Comparison of ENCODE assay signal across 28 cellular contexts in the genomic region with DNA sequence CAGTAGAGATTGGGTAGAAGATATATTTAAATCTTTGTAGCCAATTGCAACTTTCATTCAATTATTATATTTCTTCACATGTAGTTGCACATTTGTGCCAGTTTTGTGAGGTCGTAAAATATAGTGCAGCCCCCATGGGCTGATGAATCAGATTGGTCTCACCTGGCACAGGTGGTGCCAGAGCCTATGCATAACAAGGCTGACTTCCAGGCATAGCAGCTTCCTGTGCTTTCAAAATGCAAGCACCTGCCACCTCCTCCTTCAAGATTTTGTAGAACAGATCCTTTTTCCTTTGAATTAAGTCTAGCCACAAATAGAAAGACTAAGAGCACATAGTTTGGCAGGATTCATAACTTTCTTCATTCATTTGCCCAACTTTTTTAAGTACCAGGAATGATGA.
"Had no signal": no experiment of that assay in that cellular context is flagged by ENCODE, and none has a peak within 500 bp of the region (broad histone marks: within the 10 kb centered on the region; RNA-seq: fewer than 3 reads in every experiment).

No MANE protein-coding gene starts in this region.

- DNase-seq: kidney glomerular epithelial cell; left cardiac atrium; left lung; lower lobe of right lung; mammary epithelial cell; mesenchymal stem cell; naive thymus-derived CD8-positive, alpha-beta T cell; pancreas; posterior cingulate gyrus; retina; right cardiac atrium; stimulated activated CD4-positive, alpha-beta T cell treated with anti-CD3 and anti-CD28 coated beads, Interleukin-12 subunit alpha, Interleukin-12 subunit beta, amount 100 ng/mL, for 4 hours; stimulated activated CD4-positive, alpha-beta T cell treated with anti-CD3 and anti-CD28 coated beads, Interleukin-15, amount 100 ng/mL, for 24 hours; stimulated activated CD4-positive, alpha-beta T cell treated with anti-CD3 and anti-CD28 coated beads, Interleukin-2, amount 100 ng/mL, for 24 hours; stimulated activated CD4-positive, alpha-beta T cell treated with anti-CD3 and anti-CD28 coated beads, Interleukin-4, amount 100 ng/mL, for 1 hour; stimulated activated naive B cell treated with anti-CD40 and anti-IgM and Interleukin-4, amounts not matched to agents 10 μg/mL and 1 μg/mL and 100 μg/mL, for 72 hours; stimulated activated naive CD8-positive, alpha-beta T cell treated with anti-CD3 and anti-CD28 coated beads, Interleukin-15, Interleukin-2, amounts not matched to agents 100 U/mL and 50 U/mL, for 24 hours; stomach; testis; thyroid gland; transverse colon; upper lobe of left lung had no signal

- ATAC-seq: left cardiac atrium; left lung; lower lobe of right lung; naive thymus-derived CD8-positive, alpha-beta T cell; pancreas; right cardiac atrium; sciatic nerve; stimulated activated naive B cell treated with anti-CD40 and anti-IgM and Interleukin-4, amounts not matched to agents 10 μg/mL and 1 μg/mL and 100 μg/mL, for 72 hours; stimulated activated naive CD8-positive, alpha-beta T cell treated with anti-CD3 and anti-CD28 coated beads, Interleukin-15, Interleukin-2, amounts not matched to agents 100 U/mL and 50 U/mL, for 24 hours had no signal

- H3K9me3 ChIP-seq: left lung, lower lobe of right lung, pancreas, prostate gland, testis, thyroid gland, transverse colon, upper lobe of left lung, vagina had no signal

- H3K4me1 Mint-ChIP-seq: neural crest cell; stimulated activated naive B cell treated with anti-CD40 and anti-IgM and Interleukin-4, amounts not matched to agents 10 μg/mL and 1 μg/mL and 100 μg/mL, for 72 hours had no signal

- H3K9me3 Mint-ChIP-seq: neural crest cell had no signal

- H3K27me3 Mint-ChIP-seq: naive thymus-derived CD8-positive, alpha-beta T cell had no signal

- H3K27ac ChIP-seq: left lung, lower lobe of right lung, pancreas, prostate gland, skin epidermis, stomach, testis, thyroid gland, transverse colon, upper lobe of left lung, vagina had no signal

- H3K4me3 ChIP-seq: left lung, lower lobe of right lung, pancreas, prostate gland, skin epidermis, stomach, testis, thyroid gland, transverse colon, upper lobe of left lung, vagina had no signal

- H3K27me3 ChIP-seq: left lung, pancreas, stomach, testis, thyroid gland, transverse colon, upper lobe of left lung, vagina had no signal

- H3K4me1 ChIP-seq: left lung, lower lobe of right lung, pancreas, prostate gland, stomach, testis, thyroid gland, transverse colon, upper lobe of left lung, vagina had no signal

- H3K36me3 ChIP-seq: left lung, lower lobe of right lung, pancreas, prostate gland, stomach, thyroid gland, transverse colon, upper lobe of left lung, vagina had no signal

- H3K27ac Mint-ChIP-seq: naive thymus-derived CD8-positive, alpha-beta T cell; nephron; stimulated activated naive B cell treated with anti-CD40 and anti-IgM and Interleukin-4, amounts not matched to agents 10 μg/mL and 1 μg/mL and 100 μg/mL, for 72 hours had no signal

- H3K4me3 Mint-ChIP-seq: naive thymus-derived CD8-positive, alpha-beta T cell; nephron; neural crest cell; stimulated activated naive B cell treated with anti-CD40 and anti-IgM and Interleukin-4, amounts not matched to agents 10 μg/mL and 1 μg/mL and 100 μg/mL, for 72 hours had no signal
